10 cellular contexts compared by ENCODE assay signal in genomic region chr1:196401454-196401838, GRCh38.
"Had no signal": no experiment of that assay in that cellular context is flagged by ENCODE, and none has a peak within 500 bp of the region (broad histone marks: within the 10 kb centered on the region; RNA-seq: fewer than 3 reads in every experiment).

No MANE protein-coding gene starts in this region.

- H3K9ac ChIP-seq: SK-N-SH had no signal

- ATAC-seq: esophagus mucosa; left colon; stimulated activated memory B cell treated with anti-CD40 and anti-IgM and Interleukin-4, amounts not matched to agents 10 μg/mL and 1 μg/mL and 100 μg/mL, for 72 hours; WTC11 had no signal

- DNase-seq: activated CD4-positive, alpha-beta T cell treated with anti-CD3 and anti-CD28 coated beads, Interleukin-2, amount 10 ng/mL, durations not matched to agents 24 days and 14 days; activated naive CD4-positive, alpha-beta T cell treated with anti-CD3 and anti-CD28 coated beads, Interleukin-2, amount 50 U/mL, for 16 hours; activated T-cell treated with anti-CD3 and anti-CD28 coated beads for 4 hours; SK-N-SH; T-helper 1 cell had no signal

- H3K27me3 ChIP-seq: upper lobe of left lung had no signal

- H3K36me3 ChIP-seq: upper lobe of left lung had no signal

- H3K9me3 ChIP-seq: SK-N-SH, upper lobe of left lung had no signal

- H3K9me2 ChIP-seq: SK-N-SH had no signal

- H3K4me2 ChIP-seq: SK-N-SH had no signal
